In genomic region chr11:130434521-130435223, GRCh38 we compare ENCODE assay signal across 8 cellular contexts. TPM values are rescaled to one million over a fixed set of nuclear protein-coding genes. Genes with fewer than 3 reads are reported as not detected.
A peak's percentile ranks its signal among the peaks of the same experiment; 100 is the strongest.
DNase-seq lines count a peak whose midpoint lies in the region; ATAC-seq, FAIRE-seq and TF ChIP-seq lines count a peak whose summit lies in the region.

No MANE protein-coding gene starts in this region.

- H3K9me3 ChIP-seq in adipocyte (ENCODE audit: control insufficient read depth, low read length), result no peaks in the 10 kb centered on the region
- no peaks in the 10 kb centered on the region for H3K9me3 ChIP-seq in cardiac muscle cell (ENCODE audit: low read depth)
- H3K9me3 ChIP-seq in pancreas, result peaks cover 0 to 2% (median 0%) of the 10 kb centered on the region in 4 donors
- no peaks in the 10 kb centered on the region for H3K9me3 ChIP-seq in upper lobe of left lung

- H3K4me1 ChIP-seq in adipocyte (ENCODE audit: control insufficient read depth, insufficient read depth, low read length) (peaks cover 26% of the 10 kb centered on the region), cardiac muscle cell (ENCODE audit: low read depth) (peaks cover 5% of the 10 kb centered on the region), pancreas (no peaks in the 10 kb centered on the region), upper lobe of left lung (peaks cover 0 to 9% (median 4%) of the 10 kb centered on the region in 4 donors)

- FAIRE-seq in pancreas (lab: Jason Lieb, UNC), result peak; percentile 87

- TF ChIP-seq CTCF in GM12864 (IDR thresholded peaks at IDR 0.05; ENCODE audit: low read depth, low read length, missing control alignments) (peak; percentile 87), NB4 (IDR thresholded peaks at IDR 0.05; ENCODE audit: low read depth, low read length) (peak; percentile 89), cardiac muscle cell (IDR thresholded peaks at IDR 0.05; ENCODE audit: low read depth, low read length) (peak; percentile 87), pancreas (IDR thresholded peaks at IDR 0.05) (peak; percentile 13 to 89 (median 67)), upper lobe of left lung (IDR thresholded peaks at IDR 0.05) (peak; percentile 65 to 86 (median 80))

- ATAC-seq in HG02588 (IDR thresholded peaks at IDR 0.05; ENCODE audit: unreplicated experiment) (peak; percentile 83), pancreas (peak; percentile 92 to 97 (median 96)), upper lobe of left lung (ENCODE audit: low FRiP score in 2 of 2) (peak; percentile 93 to 96)

- WGBS in pancreas, 2 donors, result 1% methylated on average over 20 of the region's 20 CpGs
- WGBS in upper lobe of left lung, 2 donors, result 0 to 1% methylated on average over 20 of the region's 20 CpGs

- peaks cover 9% of the 10 kb centered on the region for H3K27me3 ChIP-seq in adipocyte (replicated peaks; ENCODE audit: control insufficient read depth, insufficient read depth, low read length)
- H3K27me3 ChIP-seq in cardiac muscle cell, result peaks cover 11% of the 10 kb centered on the region
- H3K27me3 ChIP-seq in pancreas, result peaks cover 0 to 6% (median 2%) of the 10 kb centered on the region in 4 donors
- peaks cover 0 to 3% (median 0%) of the 10 kb centered on the region in 4 donors for H3K27me3 ChIP-seq in upper lobe of left lung

- peak overlapping the region; percentile 52 for H3K4me3 ChIP-seq in GM12864 (ENCODE audit: low read depth, low read length)
- H3K4me3 ChIP-seq in NB4 (ENCODE audit: low read depth, low read length), result peak overlapping the region; percentile 76
- peak overlapping the region; percentile 97 for H3K4me3 ChIP-seq in adipocyte (ENCODE audit: low read length)
- peak overlapping the region; percentile 70 for H3K4me3 ChIP-seq in cardiac muscle cell
- peak overlapping the region; percentile 15 to 57 (median 33) for H3K4me3 ChIP-seq in pancreas
- peak overlapping the region; percentile 34 to 60 (median 54) for H3K4me3 ChIP-seq in upper lobe of left lung

- intact Hi-C loops in pancreas (cut with DNase I), result loop anchor here (5.0 to 10.0 kb wide), 2 partner anchors 428 to 430 kb away; no protein-coding TSS in a partner anchor

- no peaks in the 10 kb centered on the region for H3K36me3 ChIP-seq in adipocyte (ENCODE audit: control insufficient read depth, insufficient read depth, low read length, severe bottlenecking)
- no peaks in the 10 kb centered on the region for H3K36me3 ChIP-seq in cardiac muscle cell
- H3K36me3 ChIP-seq in pancreas, result no peaks in the 10 kb centered on the region
- H3K36me3 ChIP-seq in upper lobe of left lung, result no peaks in the 10 kb centered on the region

- TF ChIP-seq POLR2A in NB4 (IDR thresholded peaks at IDR 0.05; ENCODE audit: extremely low read depth, insufficient read length) (no peak), upper lobe of left lung (IDR thresholded peaks at IDR 0.05) (no peak)

- peak overlapping the region; percentile 96 for H3K9ac ChIP-seq in adipocyte (ENCODE audit: low read length)

- TF ChIP-seq EP300 in upper lobe of left lung (IDR thresholded peaks at IDR 0.05), result no peak

- DNase-seq in GM12864 (ENCODE audit: low read depth), result peak; percentile 31
- DNase-seq in NB4 (ENCODE audit: low read depth), result peak; percentile 86
- peak; percentile 60 for DNase-seq in SKM-1 treated with dmso at 0.1 percent for 144 hours (lab: John Stamatoyannopoulos, UW; ENCODE audit: unreplicated experiment)
- DNase-seq in adipocyte (ENCODE audit: low read depth), result peak; percentile 95
- DNase-seq in cardiac muscle cell (ENCODE audit: low read depth in 1 of 2, low spot score in 1 of 2), result peak; percentile 85 to 88
- peak; percentile 61 to 78 (median 73) for DNase-seq in pancreas
- DNase-seq in upper lobe of left lung, result peak in 1 of 2 donors; percentile 71

- no peak overlapping the region for H3K27ac ChIP-seq in cardiac muscle cell
- H3K27ac ChIP-seq in pancreas, result no peak overlapping the region
- peak overlapping the region in 3 of 4 donors; percentile 20 to 72 (median 37) for H3K27ac ChIP-seq in upper lobe of left lung

RNA-seq across cellular contexts. Expression of gene ADAMTS8, which starts 6.3 kb away (rescaled TPM):
- total RNA-seq in cardiac muscle cell (3.1 and 6.6 TPM in 2 replicates), pancreas (1 to 10 TPM in 2 of 6 donors, under 1 TPM in 3, not detected in 1; 0.04 to 1.6 (median 0.22) TPM), upper lobe of left lung (10 to 100 TPM; 13.0 to 52.3 (median 21.5) TPM)
- polyA plus RNA-seq in cardiac muscle cell (3.8 and 4.0 TPM in 2 replicates), pancreas (under 1 TPM; 0.42 TPM)

RNA-seq across cellular contexts. Expression of gene ADAMTS15, which starts 13.8 kb away (rescaled TPM):
- total RNA-seq in cardiac muscle cell, result 12.9 and 13.0 TPM in 2 replicates
- polyA plus RNA-seq in cardiac muscle cell, result 2.2 and 2.4 TPM in 2 replicates
- total RNA-seq in pancreas, result 1 to 10 TPM in 2 of 6 donors, under 1 TPM in 4; 0.14 to 1.2 (median 0.69) TPM
- polyA plus RNA-seq in pancreas, result 1 to 10 TPM in 1 of 2 donors, under 1 TPM in 1; 0.63 to 1.2 TPM
- 10 to 100 TPM in 2 of 6 donors, 1 to 10 TPM in 4; 2.5 to 23.0 (median 7.2) TPM for total RNA-seq in upper lobe of left lung

Comparison
In these comparisons a context has a peak if more than half of its experiments do, and no peak if none do; other contexts are left out.
1. H3K4me3 ChIP-seq: peak in every context shown above with its lines; median percentile 97 in adipocyte; 76 in NB4; 70 in cardiac muscle cell; 54 in upper lobe of left lung; 52 in GM12864; 33 in pancreas.
2. H3K27ac ChIP-seq: peak in upper lobe of left lung (3 of 4); none in cardiac muscle cell (single experiment) and pancreas (0 of 4).
3. Peak in every context shown above with its lines, with median percentiles within 50 percentile points of each other: CTCF ChIP-seq and ATAC-seq.